Comparison of ENCODE assay signal across 22 cellular contexts in genomic region chr16:9645911-9646310, GRCh38.
"Had no signal": no experiment of that assay in that cellular context is flagged by ENCODE, and none has a peak within 500 bp of the region (broad histone marks: within the 10 kb centered on the region; RNA-seq: fewer than 3 reads in every experiment).

No MANE protein-coding gene starts in this region.

- H3K27me3 ChIP-seq: adrenal gland, breast epithelium had no signal

- H3K4me1 ChIP-seq: adrenal gland, breast epithelium had no signal

- H3K9me3 Mint-ChIP-seq: activated naive CD8-positive, alpha-beta T cell treated with anti-CD3 and anti-CD28 coated beads, Interleukin-2, amount 10 ng/mL, durations not matched to agents 7 days and 5 days had no signal

- H3K9me3 ChIP-seq: adrenal gland, breast epithelium had no signal

- H3K36me3 Mint-ChIP-seq: activated naive CD8-positive, alpha-beta T cell treated with anti-CD3 and anti-CD28 coated beads, Interleukin-2, amount 10 ng/mL, durations not matched to agents 7 days and 5 days had no signal

- H3K27ac Mint-ChIP-seq: activated CD8-positive, alpha-beta T cell treated with anti-CD3 and anti-CD28 coated beads, Interleukin-2, amount 10 ng/mL, durations not matched to agents 7 days and 5 days; activated naive CD8-positive, alpha-beta T cell treated with anti-CD3 and anti-CD28 coated beads, Interleukin-2, amount 10 ng/mL, durations not matched to agents 7 days and 5 days had no signal

- H3K4me1 Mint-ChIP-seq: activated naive CD8-positive, alpha-beta T cell treated with anti-CD3 and anti-CD28 coated beads, Interleukin-2, amount 10 ng/mL, durations not matched to agents 7 days and 5 days had no signal

- H3K36me3 ChIP-seq: adrenal gland, breast epithelium had no signal

- H3K27ac ChIP-seq: adrenal gland, breast epithelium, VCaP had no signal

- H3K27me3 Mint-ChIP-seq: activated naive CD8-positive, alpha-beta T cell treated with anti-CD3 and anti-CD28 coated beads, Interleukin-2, amount 10 ng/mL, durations not matched to agents 7 days and 5 days had no signal

- ATAC-seq: activated CD4-positive, CD25-positive, alpha-beta regulatory T cell treated with anti-CD3 and anti-CD28 coated beads, Interleukin-2, amount 50 U/mL, for 24 hours; activated CD8-positive, alpha-beta T cell treated with anti-CD3 and anti-CD28 coated beads, Interleukin-2, amount 10 ng/mL, durations not matched to agents 7 days and 5 days; PC-3 had no signal

- H3K4me3 ChIP-seq: adrenal gland, breast epithelium had no signal

- H3K4me3 Mint-ChIP-seq: activated CD8-positive, alpha-beta T cell treated with anti-CD3 and anti-CD28 coated beads, Interleukin-2, amount 10 ng/mL, durations not matched to agents 7 days and 5 days; activated naive CD8-positive, alpha-beta T cell treated with anti-CD3 and anti-CD28 coated beads, Interleukin-2, amount 10 ng/mL, durations not matched to agents 7 days and 5 days had no signal

- DNase-seq: activated CD4-positive, alpha-beta T cell treated with anti-CD3 and anti-CD28 coated beads for 4 hours; activated CD8-positive, alpha-beta memory T cell treated with anti-CD3 and anti-CD28 coated beads, Interleukin-2, amount 50 U/mL, for 48 hours; activated CD8-positive, alpha-beta T cell treated with anti-CD3 and anti-CD28 coated beads, Interleukin-2, amount 10 ng/mL, durations not matched to agents 7 days and 5 days; activated naive CD4-positive, alpha-beta T cell treated with anti-CD3 and anti-CD28 coated beads, Interleukin-2, amount 50 U/mL, for 16 hours; activated naive CD8-positive, alpha-beta T cell treated with anti-CD3 and anti-CD28 coated beads, Interleukin-2, amount 10 ng/mL, durations not matched to agents 7 days and 5 days; activated T-cell treated with anti-CD3 and anti-CD28 coated beads, Interleukin-2, amount 50 U/mL, for 1 hour; adrenal gland; anterior cingulate cortex; central memory CD4-positive, alpha-beta T cell; MM.1S; NCI-H1105 treated with DMSO at 0.1 percent for 48 hours; NCI-H1436 treated with DMSO at 0.1 percent for 48 hours; NCI-H187; NCI-H2081; NCI-H446; NCI-H524; PC-3; SHP77 treated with DMSO at 0.1 percent for 48 hours; T-helper 1 cell had no signal
